Comparison of ENCODE assay signal across 9 cellular contexts in genomic region chr12:52873832-52874572, GRCh38. TPM values are rescaled to one million over a fixed set of nuclear protein-coding genes. Genes with fewer than 3 reads are reported as not detected.
DNase-seq lines count a peak whose midpoint lies in the region; ATAC-seq and TF ChIP-seq lines count a peak whose summit lies in the region.
"Had no signal": no experiment of that assay in that cellular context is flagged by ENCODE, and none has a peak within 500 bp of the region (broad histone marks: within the 10 kb centered on the region; RNA-seq: fewer than 3 reads in every experiment).

No MANE protein-coding gene starts in this region.

- CTCF ChIA-PET in activated CD8-positive, alpha-beta memory T cell treated with anti-CD3 and anti-CD28 coated beads, Interleukin-2, amount 10 ng/mL, durations not matched to agents 7 days and 5 days (lab: Charles Lee) = interaction anchor here (1.3 to 22.1 kb wide), 5 partner anchors 8 to 502 kb away, joined by 4 to 459 read pairs (median 12); partner anchors contain the start of gene KRT74

- peak overlapping the region; percentile 37 for H3K27ac Mint-ChIP-seq in activated CD8-positive, alpha-beta memory T cell treated with anti-CD3 and anti-CD28 coated beads, Interleukin-2, amount 10 ng/mL, durations not matched to agents 7 days and 5 days
- peak overlapping the region; percentile 60 for H3K27ac Mint-ChIP-seq in stimulated activated memory B cell treated with anti-CD40 and anti-IgM and Interleukin-4, amounts not matched to agents 10 μg/mL and 1 μg/mL and 100 μg/mL, for 72 hours

- peak overlapping the region; percentile 61 for H3K4me3 Mint-ChIP-seq in activated CD8-positive, alpha-beta memory T cell treated with anti-CD3 and anti-CD28 coated beads, Interleukin-2, amount 10 ng/mL, durations not matched to agents 7 days and 5 days
- peak overlapping the region; percentile 80 for H3K4me3 Mint-ChIP-seq in stimulated activated memory B cell treated with anti-CD40 and anti-IgM and Interleukin-4, amounts not matched to agents 10 μg/mL and 1 μg/mL and 100 μg/mL, for 72 hours

- H3K9me3 Mint-ChIP-seq in activated CD8-positive, alpha-beta memory T cell treated with anti-CD3 and anti-CD28 coated beads, Interleukin-2, amount 10 ng/mL, durations not matched to agents 7 days and 5 days (ENCODE audit: low read depth) = no peaks in the 10 kb centered on the region
- H3K9me3 Mint-ChIP-seq in stimulated activated memory B cell treated with anti-CD40 and anti-IgM and Interleukin-4, amounts not matched to agents 10 μg/mL and 1 μg/mL and 100 μg/mL, for 72 hours = no peaks in the 10 kb centered on the region

- peaks cover 13% of the 10 kb centered on the region for H3K4me1 Mint-ChIP-seq in activated CD8-positive, alpha-beta memory T cell treated with anti-CD3 and anti-CD28 coated beads, Interleukin-2, amount 10 ng/mL, durations not matched to agents 7 days and 5 days
- peaks cover 40% of the 10 kb centered on the region for H3K4me1 Mint-ChIP-seq in stimulated activated memory B cell treated with anti-CD40 and anti-IgM and Interleukin-4, amounts not matched to agents 10 μg/mL and 1 μg/mL and 100 μg/mL, for 72 hours

- H3K36me3 Mint-ChIP-seq in activated CD8-positive, alpha-beta memory T cell treated with anti-CD3 and anti-CD28 coated beads, Interleukin-2, amount 10 ng/mL, durations not matched to agents 7 days and 5 days = no peaks in the 10 kb centered on the region
- H3K36me3 Mint-ChIP-seq in stimulated activated memory B cell treated with anti-CD40 and anti-IgM and Interleukin-4, amounts not matched to agents 10 μg/mL and 1 μg/mL and 100 μg/mL, for 72 hours = no peaks in the 10 kb centered on the region

- peak; percentile 92 for ATAC-seq in activated CD8-positive, alpha-beta memory T cell treated with anti-CD3 and anti-CD28 coated beads, Interleukin-2, amount 10 ng/mL, durations not matched to agents 7 days and 5 days
- peak; percentile 73 for ATAC-seq in stimulated activated memory B cell treated with anti-CD40 and anti-IgM and Interleukin-4, amounts not matched to agents 10 μg/mL and 1 μg/mL and 100 μg/mL, for 72 hours

- DNase-seq in NCI-H1417 (lab: John Stamatoyannopoulos, UW) (peak; percentile 36 to 67 (median 61)), NCI-H1417 treated with DMSO at 0.1 percent for 48 hours (lab: John Stamatoyannopoulos, UW) (no peak), NCI-H2171 (lab: John Stamatoyannopoulos, UW) (peak; percentile 89), epithelial cell of esophagus (ENCODE audit: low read depth) (peak; percentile 99), mucosa of gallbladder (ENCODE audit: low spot score) (peak; percentile 74), NCI-H526 treated with DMSO at 0.1 percent for 48 hours (lab: John Stamatoyannopoulos, UW) (no peak)
- peak; percentile 69 for DNase-seq in activated CD8-positive, alpha-beta memory T cell treated with anti-CD3 and anti-CD28 coated beads, Interleukin-2, amount 10 ng/mL, durations not matched to agents 7 days and 5 days

- H3K4me3 ChIP-seq in epithelial cell of esophagus (ENCODE audit: low read length) = peak overlapping the region; percentile 32

- H3K27me3 Mint-ChIP-seq in activated CD8-positive, alpha-beta memory T cell treated with anti-CD3 and anti-CD28 coated beads, Interleukin-2, amount 10 ng/mL, durations not matched to agents 7 days and 5 days = peaks cover 6% of the 10 kb centered on the region
- H3K27me3 Mint-ChIP-seq in stimulated activated memory B cell treated with anti-CD40 and anti-IgM and Interleukin-4, amounts not matched to agents 10 μg/mL and 1 μg/mL and 100 μg/mL, for 72 hours = peaks cover 38% of the 10 kb centered on the region

- no peak for TF ChIP-seq CTCF in epithelial cell of esophagus (IDR thresholded peaks at IDR 0.05; ENCODE audit: insufficient read depth, low read depth, low read length, missing control alignments)

RNA-seq across cellular contexts. Expression of gene KRT78, which starts 25.2 kb away (rescaled TPM):
- not detected for total RNA-seq in activated CD8-positive, alpha-beta memory T cell treated with anti-CD3 and anti-CD28 coated beads, Interleukin-2, amount 10 ng/mL, durations not matched to agents 7 days and 5 days
- not detected for total RNA-seq in mucosa of gallbladder
- total RNA-seq: liver had no signal

RNA-seq across cellular contexts. Expression of gene KRT8, which starts 30.9 kb away (rescaled TPM):
- under 1 TPM; 0.26 to 0.41 TPM for total RNA-seq in activated CD8-positive, alpha-beta memory T cell treated with anti-CD3 and anti-CD28 coated beads, Interleukin-2, amount 10 ng/mL, durations not matched to agents 7 days and 5 days
- total RNA-seq in mucosa of gallbladder = 1,446 TPM

RNA-seq across cellular contexts. Expression of gene KRT79, which starts 39.9 kb away (rescaled TPM):
- under 1 TPM in 1 of 2 experiments, not detected in 1; 0.23 TPM for total RNA-seq in activated CD8-positive, alpha-beta memory T cell treated with anti-CD3 and anti-CD28 coated beads, Interleukin-2, amount 10 ng/mL, durations not matched to agents 7 days and 5 days
- not detected for total RNA-seq in mucosa of gallbladder
- total RNA-seq: liver had no signal

Comparison
In these comparisons a context has a peak if more than half of its experiments do, and no peak if none do; other contexts are left out.
1. DNase-seq: peak in NCI-H1417 (3 of 3), NCI-H2171 (single experiment), activated CD8-positive, alpha-beta memory T cell treated with anti-CD3 and anti-CD28 coated beads, Interleukin-2, amount 10 ng/mL, durations not matched to agents 7 days and 5 days (single experiment), epithelial cell of esophagus (single experiment) and mucosa of gallbladder (single experiment); none in NCI-H1417 treated with DMSO at 0.1 percent for 48 hours (single experiment) and NCI-H526 treated with DMSO at 0.1 percent for 48 hours (single experiment).
2. RNA of gene KRT8, which starts 30.9 kb away (total RNA-seq): 1,446 TPM in mucosa of gallbladder (single experiment); 0.26 to 0.41 TPM in activated CD8-positive, alpha-beta memory T cell treated with anti-CD3 and anti-CD28 coated beads, Interleukin-2, amount 10 ng/mL, durations not matched to agents 7 days and 5 days; every median in the first group is over 1,000 times any median in the second.